16 cellular contexts compared by ENCODE assay signal in the genomic region with DNA sequence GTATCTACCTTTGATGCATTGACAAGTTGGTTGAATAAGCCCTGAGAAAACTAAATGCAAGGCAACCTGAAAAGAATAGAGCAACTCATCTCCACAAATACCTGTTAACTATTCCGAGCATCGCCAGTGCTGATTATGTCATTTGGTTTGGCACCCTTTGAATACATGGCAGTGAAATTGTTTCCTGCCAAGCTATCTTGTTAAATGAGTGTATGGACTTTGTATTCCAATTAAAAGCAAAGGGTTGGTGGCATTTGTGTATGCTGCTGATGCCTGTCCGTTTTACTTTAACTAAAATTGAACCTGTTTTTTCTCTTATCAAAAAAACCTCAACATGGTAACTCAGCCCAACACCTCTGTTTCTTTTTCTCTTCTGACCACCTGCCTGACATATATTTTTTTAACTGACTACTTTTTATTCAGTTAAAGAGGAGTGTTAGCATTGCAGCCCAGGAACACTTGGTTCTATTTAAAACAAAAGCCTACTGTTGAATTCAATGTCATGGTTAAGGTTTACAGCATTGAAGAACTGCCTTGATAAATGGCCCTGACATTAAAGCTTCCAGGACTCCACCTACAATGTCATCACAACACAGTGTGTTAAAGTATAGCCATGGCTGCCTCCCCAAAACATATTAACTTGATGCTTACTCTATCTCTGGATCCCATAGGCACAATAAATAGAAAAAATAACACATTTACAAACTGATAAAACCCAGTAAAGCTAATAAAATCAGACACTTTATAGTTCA.
A peak's percentile ranks its signal among the peaks of the same experiment; 100 is the strongest.
DNase-seq lines count a peak whose midpoint lies in the region; ATAC-seq and TF ChIP-seq lines count a peak whose summit lies in the region.
"Had no signal": no experiment of that assay in that cellular context is flagged by ENCODE, and none has a peak within 500 bp of the region (broad histone marks: within the 10 kb centered on the region; RNA-seq: fewer than 3 reads in every experiment).

No MANE protein-coding gene starts in this region.

- intact Hi-C loops in mucosa of descending colon (cut with DNase I, micrococcal nuclease), result no loop called here
- intact Hi-C loops in psoas muscle (cut with DNase I), result no loop called here

- TF ChIP-seq CTCF in LNCaP clone FGC (IDR thresholded peaks at IDR 0.05; ENCODE audit: control insufficient read depth, extremely low read depth, insufficient read depth), result no peak
- no peak for TF ChIP-seq CTCF in mucosa of descending colon (IDR thresholded peaks at IDR 0.05)
- no peak for TF ChIP-seq CTCF in psoas muscle (IDR thresholded peaks at IDR 0.05)

- H3K4me1 ChIP-seq in mucosa of descending colon (ENCODE audit: low read depth) (no peaks in the 10 kb centered on the region), psoas muscle (no peaks in the 10 kb centered on the region)
- H3K4me1 ChIP-seq: A549, Caco-2 had no signal

- H3K27ac ChIP-seq in psoas muscle, result no peak overlapping the region
- H3K27ac ChIP-seq: A549, C4-2B had no signal

- no peaks in the 10 kb centered on the region for H3K36me3 ChIP-seq in mucosa of descending colon (ENCODE audit: low read depth)
- H3K36me3 ChIP-seq in psoas muscle (ENCODE audit: insufficient read depth in 1 of 2, low read depth in 1 of 2), result no peaks in the 10 kb centered on the region

- H3K4me3 ChIP-seq in LNCaP clone FGC (ENCODE audit: low read depth, low read length) (no peak overlapping the region), mucosa of descending colon (no peak overlapping the region), psoas muscle (no peak overlapping the region)
- H3K4me3 ChIP-seq: A549, GM12878 had no signal

- WGBS in psoas muscle, 3 donors, result 48 to 78% (median 67%) methylated on average over 3 of the region's 3 CpGs

- in situ Hi-C loops in SK-MEL-5 (cut with HindIII; ENCODE audit: low pct_unique_long_range_greater_than_20kb, low sequenced_read_pairs), result no loop called here

- no peaks in the 10 kb centered on the region for H3K27me3 ChIP-seq in psoas muscle (ENCODE audit: insufficient read depth in 3 of 3, low read length in 2 of 3)

- H3K9me3 ChIP-seq in mucosa of descending colon, result no peaks in the 10 kb centered on the region
- no peaks in the 10 kb centered on the region for H3K9me3 ChIP-seq in psoas muscle
- H3K9me3 ChIP-seq: A549, Caco-2 had no signal

- DNase-seq in DMS153 (lab: John Stamatoyannopoulos, UW), result peak; percentile 82
- peak; percentile 18 for DNase-seq in LNCaP clone FGC (ENCODE audit: low read depth)
- DNase-seq in SK-MEL-5 (ENCODE audit: low read depth, low spot score), result peak; percentile 12
- DNase-seq in mucosa of descending colon, result peak in 1 of 3 donors; percentile 9
- no peak for DNase-seq in NCI-H774 (lab: John Stamatoyannopoulos, UW)
- DNase-seq in occipital lobe (lab: John Stamatoyannopoulos, UW), result no peak
- no peak for DNase-seq in stimulated activated CD4-positive, alpha-beta T cell treated with anti-CD3 and anti-CD28 coated beads, Interleukin-4, amount 100 ng/mL, for 4 hours
- no peak for DNase-seq in psoas muscle
- DNase-seq: AML-193; Caco-2; CD4-positive, alpha-beta T cell; DMS79 treated with DMSO at 0.1 percent for 48 hours; H9 had no signal

- ATAC-seq in mucosa of descending colon (peak; percentile 96), psoas muscle (no peak)
- ATAC-seq: A549, GM12878 had no signal

Comparison
In these comparisons a context has a peak if more than half of its experiments do, and no peak if none do; other contexts are left out.
1. DNase-seq: peak in DMS153 (single experiment), LNCaP clone FGC (single experiment) and SK-MEL-5 (single experiment); none in NCI-H774 (single experiment), occipital lobe (single experiment), stimulated activated CD4-positive, alpha-beta T cell treated with anti-CD3 and anti-CD28 coated beads, Interleukin-4, amount 100 ng/mL, for 4 hours (0 of 2) and psoas muscle (0 of 2).